8 cellular contexts compared by ENCODE assay signal in the genomic region with DNA sequence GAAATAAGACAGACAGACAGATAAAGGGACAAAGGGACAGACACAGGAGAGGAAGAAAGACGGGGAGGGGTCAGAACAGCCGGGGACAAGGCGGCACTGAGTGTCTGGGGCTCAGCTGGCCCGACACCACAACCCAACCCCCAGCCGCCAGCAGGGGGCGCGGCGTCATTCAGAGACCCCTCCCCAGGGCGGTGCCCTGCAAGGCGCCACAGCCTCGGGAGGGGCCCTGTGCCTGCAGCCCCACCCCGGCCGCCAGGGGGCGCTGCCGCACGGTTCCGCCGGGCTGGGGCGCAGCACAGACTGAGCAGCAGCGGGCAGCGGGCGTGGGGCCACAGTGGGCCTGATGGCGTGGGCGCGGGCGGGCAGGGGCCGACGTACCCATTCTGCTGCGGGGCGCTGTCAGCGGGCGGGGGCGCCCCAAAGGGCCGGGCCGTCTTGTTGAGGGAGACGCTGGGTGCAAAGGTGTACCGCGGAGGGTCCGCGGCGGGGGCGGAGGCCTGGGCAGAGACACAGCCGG. TPM values are rescaled to one million over a fixed set of nuclear protein-coding genes. Genes with fewer than 3 reads are reported as not detected.
DNase-seq lines count a peak whose midpoint lies in the region; ATAC-seq and TF ChIP-seq lines count a peak whose summit lies in the region.

No MANE protein-coding gene starts in this region.

- no peaks in the 10 kb centered on the region for H3K27me3 ChIP-seq in Caco-2 (replicated peaks; ENCODE audit: control insufficient read depth, insufficient read depth, low read length)
- no peaks in the 10 kb centered on the region for H3K27me3 ChIP-seq in kidney epithelial cell (ENCODE audit: control insufficient read depth, insufficient read depth, low read length)
- H3K27me3 ChIP-seq in vagina: no peaks in the 10 kb centered on the region

- H3K4me3 ChIP-seq in Caco-2 (ENCODE audit: low read depth, low read length) (no peak overlapping the region), kidney epithelial cell (ENCODE audit: low read depth, low read length) (no peak overlapping the region), vagina (no peak overlapping the region)

- H3K36me3 Mint-ChIP-seq in Caco-2 (ENCODE audit: insufficient read depth, unreplicated experiment) (peaks cover 30% of the 10 kb centered on the region), immature natural killer cell (no peaks in the 10 kb centered on the region)
- H3K36me3 Mint-ChIP-seq in activated T-helper 17 cell treated with anti-CD3 and anti-CD28 coated beads, Interleukin-2, amount 50 U/mL, for 72 hours (ENCODE audit: low read depth): peaks cover 17% of the 10 kb centered on the region

- TF ChIP-seq CTCF in Caco-2 (IDR thresholded peaks at IDR 0.05; ENCODE audit: insufficient read depth in 1 of 2, low read depth in 1 of 2, low read length in 1 of 2, severe bottlenecking in 1 of 2, unreplicated experiment in 1 of 2) (peak; percentile 29 to 71), kidney epithelial cell (IDR thresholded peaks at IDR 0.05; ENCODE audit: insufficient read depth, low read length, poor library complexity, severe bottlenecking) (peak; percentile 47), vagina (IDR thresholded peaks at IDR 0.05) (peak in 1 of 3 experiments; percentile 20)

- H3K27ac ChIP-seq in vagina: peak overlapping the region; percentile 19

- POLR2A ChIA-PET in Caco-2 (lab: Charles Lee): no interaction called here

- no peak for TF ChIP-seq POLR2A in vagina (IDR thresholded peaks at IDR 0.05)

- H3K36me3 ChIP-seq in Caco-2 (ENCODE audit: control insufficient read depth, insufficient read depth, low read length) (peaks cover 4% of the 10 kb centered on the region), kidney epithelial cell (ENCODE audit: control insufficient read depth, insufficient read depth, low read length) (peaks cover 12% of the 10 kb centered on the region), vagina (peaks cover 0 to 51% of the 10 kb centered on the region in 2 donors)

- H3K9me3 Mint-ChIP-seq in Caco-2 (ENCODE audit: unreplicated experiment) (no peaks in the 10 kb centered on the region), immature natural killer cell (no peaks in the 10 kb centered on the region)
- H3K9me3 Mint-ChIP-seq in activated T-helper 17 cell treated with anti-CD3 and anti-CD28 coated beads, Interleukin-2, amount 50 U/mL, for 72 hours: no peaks in the 10 kb centered on the region

- no peak overlapping the region for H3K4me3 Mint-ChIP-seq in Caco-2 (ENCODE audit: unreplicated experiment)
- H3K4me3 Mint-ChIP-seq in activated T-helper 17 cell treated with anti-CD3 and anti-CD28 coated beads, Interleukin-2, amount 50 U/mL, for 72 hours: no peak overlapping the region
- no peak overlapping the region for H3K4me3 Mint-ChIP-seq in immature natural killer cell

- no TSS peak for BruUV-seq in Caco-2 (replicated peaks; lab: Mats Ljungman, UMichigan)

- H3K27me3 Mint-ChIP-seq in Caco-2 (ENCODE audit: insufficient read depth, unreplicated experiment): no peaks in the 10 kb centered on the region
- no peaks in the 10 kb centered on the region for H3K27me3 Mint-ChIP-seq in activated T-helper 17 cell treated with anti-CD3 and anti-CD28 coated beads, Interleukin-2, amount 50 U/mL, for 72 hours
- peaks cover 0 to 2% (median 0%) of the 10 kb centered on the region in 3 donors for H3K27me3 Mint-ChIP-seq in immature natural killer cell (ENCODE audit: low read depth in 3 of 3)

- peak in 1 of 2 experiments; percentile 72 for DNase-seq in Caco-2
- peak in 58 of 76 experiments; percentile 6 to 74 (median 44) for DNase-seq in HUDEP-2 (lab: John Stamatoyannopoulos, UW; ENCODE audit: unreplicated experiment in 76 of 76)
- no peak for DNase-seq in kidney epithelial cell (ENCODE audit: low read depth)
- DNase-seq in vagina (ENCODE audit: extremely low spot score in 2 of 2): no peak
- DNase-seq in immature natural killer cell: no peak
- DNase-seq in NCI-H2029 treated with DMSO at 0.1 percent for 48 hours (lab: John Stamatoyannopoulos, UW): no peak

- H3K4me1 ChIP-seq in Caco-2 (peaks cover 23% of the 10 kb centered on the region), vagina (peaks cover 38% of the 10 kb centered on the region)

- intact Hi-C loops in Caco-2 (cut with micrococcal nuclease; ENCODE audit: unreplicated experiment) (no loop called here), vagina (cut with DNase I) (no loop called here)

- CTCF ChIA-PET in Caco-2 (lab: Charles Lee): no interaction called here

- H3K9me3 ChIP-seq in Caco-2: no peaks in the 10 kb centered on the region
- no peaks in the 10 kb centered on the region for H3K9me3 ChIP-seq in vagina

- peak; percentile 32 for ATAC-seq in activated T-helper 17 cell treated with anti-CD3 and anti-CD28 coated beads, Interleukin-2, amount 50 U/mL, for 72 hours (replicated peaks)
- no peak for ATAC-seq in GM21737 (IDR thresholded peaks at IDR 0.05; ENCODE audit: unreplicated experiment)

- H3K4me1 Mint-ChIP-seq in Caco-2 (ENCODE audit: low read depth, unreplicated experiment) (peaks cover 5% of the 10 kb centered on the region), immature natural killer cell (peaks cover 0 to 2% of the 10 kb centered on the region in 2 donors)
- H3K4me1 Mint-ChIP-seq in activated T-helper 17 cell treated with anti-CD3 and anti-CD28 coated beads, Interleukin-2, amount 50 U/mL, for 72 hours: peaks cover 8% of the 10 kb centered on the region

- H3K27ac Mint-ChIP-seq in Caco-2 (ENCODE audit: unreplicated experiment): no peak overlapping the region
- no peak overlapping the region for H3K27ac Mint-ChIP-seq in activated T-helper 17 cell treated with anti-CD3 and anti-CD28 coated beads, Interleukin-2, amount 50 U/mL, for 72 hours
- H3K27ac Mint-ChIP-seq in immature natural killer cell: no peak overlapping the region

RNA-seq across cellular contexts. Expression of gene PDLIM7, which starts 5.9 kb away (rescaled TPM):
- 49.1 and 56.8 TPM in 2 replicates for total RNA-seq in Caco-2 (2022)
- total RNA-seq in activated T-helper 17 cell treated with anti-CD3 and anti-CD28 coated beads, Interleukin-2, amount 50 U/mL, for 72 hours: 10 to 100 TPM; 34.9 to 38.8 TPM
- 467 and 551 TPM in 2 replicates for total RNA-seq in kidney epithelial cell
- 118 TPM for total RNA-seq in vagina
- polyA plus RNA-seq in immature natural killer cell: 1 to 10 TPM; 1.1 to 3.3 (median 2.3) TPM

RNA-seq across cellular contexts. Expression of gene DBN1, which starts 18.1 kb away (rescaled TPM):
- total RNA-seq in Caco-2 (2022): 139 and 144 TPM in 2 replicates
- 1 to 10 TPM; 2.3 to 3.1 TPM for total RNA-seq in activated T-helper 17 cell treated with anti-CD3 and anti-CD28 coated beads, Interleukin-2, amount 50 U/mL, for 72 hours
- total RNA-seq in kidney epithelial cell: 429 and 434 TPM in 2 replicates
- total RNA-seq in vagina: 69.0 TPM
- 1 to 10 TPM in 2 of 3 donors, under 1 TPM in 1; 0.93 to 4.2 (median 2.8) TPM for polyA plus RNA-seq in immature natural killer cell

RNA-seq across cellular contexts. Expression of gene DOK3, which starts 18.1 kb away (rescaled TPM):
- 7.9 and 10.1 TPM in 2 replicates for total RNA-seq in Caco-2 (2022)
- 10 to 100 TPM in 1 of 2 donors, 1 to 10 TPM in 1; 5.6 to 13.7 TPM for total RNA-seq in activated T-helper 17 cell treated with anti-CD3 and anti-CD28 coated beads, Interleukin-2, amount 50 U/mL, for 72 hours
- total RNA-seq in kidney epithelial cell: 1.1 TPM in 2 replicates
- total RNA-seq in vagina: 12.0 TPM
- 1 to 10 TPM in 1 of 3 donors, under 1 TPM in 1, not detected in 1; 0.48 to 1.3 TPM for polyA plus RNA-seq in immature natural killer cell

RNA-seq across cellular contexts. Expression of gene DDX41, which starts 25.3 kb away (rescaled TPM):
- 116 and 137 TPM in 2 replicates for total RNA-seq in Caco-2 (2022)
- 100 to 1,000 TPM; 116 to 149 TPM for total RNA-seq in activated T-helper 17 cell treated with anti-CD3 and anti-CD28 coated beads, Interleukin-2, amount 50 U/mL, for 72 hours
- total RNA-seq in kidney epithelial cell: 151 and 191 TPM in 2 replicates
- 125 TPM for total RNA-seq in vagina
- 10 to 100 TPM; 20.0 to 62.6 (median 46.4) TPM for polyA plus RNA-seq in immature natural killer cell

RNA-seq across cellular contexts. Expression of gene PRR7, which starts 44.9 kb away (rescaled TPM):
- total RNA-seq in Caco-2 (2022): 4.7 and 5.7 TPM in 2 replicates
- total RNA-seq in activated T-helper 17 cell treated with anti-CD3 and anti-CD28 coated beads, Interleukin-2, amount 50 U/mL, for 72 hours: 10 to 100 TPM in 1 of 2 donors, 1 to 10 TPM in 1; 8.2 to 13.6 TPM
- 5.8 and 10.3 TPM in 2 replicates for total RNA-seq in kidney epithelial cell
- 1.2 TPM for total RNA-seq in vagina
- 10 to 100 TPM in 2 of 3 donors, 1 to 10 TPM in 1; 9.6 to 25.4 (median 17.5) TPM for polyA plus RNA-seq in immature natural killer cell

Comparison
In these comparisons a context has a peak if more than half of its experiments do, and no peak if none do; other contexts are left out.
1. DNase-seq: peak in HUDEP-2 (58 of 76); none in kidney epithelial cell (single experiment), vagina (0 of 2), immature natural killer cell (0 of 3) and NCI-H2029 treated with DMSO at 0.1 percent for 48 hours (single experiment).
2. RNA of gene DBN1, which starts 18.1 kb away (total RNA-seq): 429 to 434 TPM in kidney epithelial cell, 139 to 144 TPM in Caco-2 and 69.0 TPM in vagina (single experiment); 2.3 to 3.1 TPM in activated T-helper 17 cell treated with anti-CD3 and anti-CD28 coated beads, Interleukin-2, amount 50 U/mL, for 72 hours; every median in the first group is over 10 times any median in the second.